Comparison of ENCODE assay signal across 21 cellular contexts in genomic region chr11:108751444-108751843, GRCh38.
DNase-seq lines count a peak whose midpoint lies in the region; ATAC-seq, FAIRE-seq and TF ChIP-seq lines count a peak whose summit lies in the region.
"Had no signal": no experiment of that assay in that cellular context is flagged by ENCODE, and none has a peak within 500 bp of the region (broad histone marks: within the 10 kb centered on the region; RNA-seq: fewer than 3 reads in every experiment).

No MANE protein-coding gene starts in this region.

- H3K4me1 Mint-ChIP-seq in activated CD8-positive, alpha-beta T cell treated with anti-CD3 and anti-CD28 coated beads for 36 hours (ENCODE audit: low read depth), result peaks cover 40% of the 10 kb centered on the region
- peaks cover 10% of the 10 kb centered on the region for H3K4me1 Mint-ChIP-seq in activated CD8-positive, alpha-beta T cell treated with anti-CD3 and anti-CD28 coated beads, Interleukin-2, amount 10 ng/mL, durations not matched to agents 7 days and 5 days (ENCODE audit: low read depth)
- H3K4me1 Mint-ChIP-seq in stimulated activated naive B cell treated with anti-CD40 and anti-IgM and Interleukin-4, amounts not matched to agents 10 μg/mL and 1 μg/mL and 100 μg/mL, for 72 hours, result peaks cover 24 to 49% of the 10 kb centered on the region in 2 donors
- peaks cover 26 to 30% of the 10 kb centered on the region in 2 donors for H3K4me1 Mint-ChIP-seq in natural killer cell

- no peak for ATAC-seq in activated CD8-positive, alpha-beta T cell treated with anti-CD3 and anti-CD28 coated beads for 36 hours
- ATAC-seq in activated CD8-positive, alpha-beta T cell treated with anti-CD3 and anti-CD28 coated beads, Interleukin-2, amount 10 ng/mL, durations not matched to agents 7 days and 5 days, result no peak
- ATAC-seq in HG02798 (IDR thresholded peaks at IDR 0.05; ENCODE audit: poor library complexity, unreplicated experiment) (peak; percentile 41), natural killer cell (no peak)
- peak; percentile 84 to 86 for ATAC-seq in stimulated activated naive B cell treated with anti-CD40 and anti-IgM and Interleukin-4, amounts not matched to agents 10 μg/mL and 1 μg/mL and 100 μg/mL, for 72 hours (replicated peaks)
- ATAC-seq: esophagus mucosa; HCT116; natural killer cell treated with Interleukin-12 subunit alpha and Interleukin-12 subunit beta and Interleukin-15 and Interleukin-18, amount 100 ng/mL, for 72 hours had no signal

- no peak for FAIRE-seq in RCC 7860 (lab: Jason Lieb, UNC)
- FAIRE-seq: bronchial epithelial cell had no signal

- H3K27me3 Mint-ChIP-seq in activated CD8-positive, alpha-beta T cell treated with anti-CD3 and anti-CD28 coated beads for 36 hours, result no peaks in the 10 kb centered on the region
- no peaks in the 10 kb centered on the region for H3K27me3 Mint-ChIP-seq in activated CD8-positive, alpha-beta T cell treated with anti-CD3 and anti-CD28 coated beads, Interleukin-2, amount 10 ng/mL, durations not matched to agents 7 days and 5 days (ENCODE audit: low read depth)
- no peaks in the 10 kb centered on the region for H3K27me3 Mint-ChIP-seq in stimulated activated naive B cell treated with anti-CD40 and anti-IgM and Interleukin-4, amounts not matched to agents 10 μg/mL and 1 μg/mL and 100 μg/mL, for 72 hours
- no peaks in the 10 kb centered on the region for H3K27me3 Mint-ChIP-seq in natural killer cell (ENCODE audit: low read depth in 2 of 2)
- H3K27me3 Mint-ChIP-seq: activated naive CD8-positive, alpha-beta T cell treated with anti-CD3 and anti-CD28 coated beads, Interleukin-2, amount 10 ng/mL, durations not matched to agents 7 days and 5 days; natural killer cell treated with Interleukin-12 subunit alpha and Interleukin-12 subunit beta and Interleukin-15 and Interleukin-18, amount 100 ng/mL, for 72 hours had no signal

- H3K9me3 Mint-ChIP-seq in activated CD8-positive, alpha-beta T cell treated with anti-CD3 and anti-CD28 coated beads for 36 hours, result no peaks in the 10 kb centered on the region
- no peaks in the 10 kb centered on the region for H3K9me3 Mint-ChIP-seq in activated CD8-positive, alpha-beta T cell treated with anti-CD3 and anti-CD28 coated beads, Interleukin-2, amount 10 ng/mL, durations not matched to agents 7 days and 5 days (ENCODE audit: insufficient read depth)
- H3K9me3 Mint-ChIP-seq in stimulated activated naive B cell treated with anti-CD40 and anti-IgM and Interleukin-4, amounts not matched to agents 10 μg/mL and 1 μg/mL and 100 μg/mL, for 72 hours, result no peaks in the 10 kb centered on the region
- no peaks in the 10 kb centered on the region for H3K9me3 Mint-ChIP-seq in natural killer cell
- H3K9me3 Mint-ChIP-seq: immature natural killer cell; natural killer cell treated with Interleukin-12 subunit alpha and Interleukin-12 subunit beta and Interleukin-15 and Interleukin-18, amount 100 ng/mL, for 72 hours had no signal

- peaks cover 11% of the 10 kb centered on the region for H3K36me3 Mint-ChIP-seq in activated CD8-positive, alpha-beta T cell treated with anti-CD3 and anti-CD28 coated beads for 36 hours (ENCODE audit: low read depth)
- peaks cover 2% of the 10 kb centered on the region for H3K36me3 Mint-ChIP-seq in activated CD8-positive, alpha-beta T cell treated with anti-CD3 and anti-CD28 coated beads, Interleukin-2, amount 10 ng/mL, durations not matched to agents 7 days and 5 days (ENCODE audit: low read depth)
- H3K36me3 Mint-ChIP-seq in stimulated activated naive B cell treated with anti-CD40 and anti-IgM and Interleukin-4, amounts not matched to agents 10 μg/mL and 1 μg/mL and 100 μg/mL, for 72 hours, result peaks cover 4 to 14% of the 10 kb centered on the region in 2 donors
- no peaks in the 10 kb centered on the region for H3K36me3 Mint-ChIP-seq in natural killer cell
- H3K36me3 Mint-ChIP-seq: natural killer cell treated with Interleukin-12 subunit alpha and Interleukin-12 subunit beta and Interleukin-15 and Interleukin-18, amount 100 ng/mL, for 72 hours had no signal

- no peak for TF ChIP-seq CTCF in activated CD8-positive, alpha-beta T cell treated with anti-CD3 and anti-CD28 coated beads for 36 hours (IDR thresholded peaks at IDR 0.05)
- no peak for TF ChIP-seq CTCF in NB4 (IDR thresholded peaks at IDR 0.05; ENCODE audit: low read depth, low read length)
- no peak for TF ChIP-seq CTCF in natural killer cell (IDR thresholded peaks at IDR 0.05)

- CTCF ChIA-PET in activated CD8-positive, alpha-beta T cell treated with anti-CD3 and anti-CD28 coated beads for 36 hours (lab: Charles Lee), result no interaction called here
- CTCF ChIA-PET in activated CD8-positive, alpha-beta T cell treated with anti-CD3 and anti-CD28 coated beads, Interleukin-2, amount 10 ng/mL, durations not matched to agents 7 days and 5 days (lab: Charles Lee), result no interaction called here

- no peak for DNase-seq in activated CD8-positive, alpha-beta T cell treated with anti-CD3 and anti-CD28 coated beads for 36 hours
- DNase-seq in activated CD8-positive, alpha-beta T cell treated with anti-CD3 and anti-CD28 coated beads, Interleukin-2, amount 10 ng/mL, durations not matched to agents 7 days and 5 days, result no peak
- peak; percentile 16 for DNase-seq in NB4 (ENCODE audit: low read depth)
- DNase-seq in stimulated activated naive B cell treated with anti-CD40 and anti-IgM and Interleukin-4, amounts not matched to agents 10 μg/mL and 1 μg/mL and 100 μg/mL, for 72 hours, result no peak
- no peak for DNase-seq in natural killer cell
- DNase-seq in RCC 7860 (ENCODE audit: low spot score), result no peak
- no peak for DNase-seq in midbrain (lab: John Stamatoyannopoulos, UW)
- DNase-seq: activated CD4-positive, alpha-beta T cell treated with anti-CD3 and anti-CD28 coated beads for 48 hours; activated naive CD8-positive, alpha-beta T cell treated with anti-CD3 and anti-CD28 coated beads, Interleukin-2, amount 10 ng/mL, durations not matched to agents 7 days and 5 days; DMS53; dorsolateral prefrontal cortex; immature natural killer cell; NCI-H187 treated with DMSO at 0.1 percent for 48 hours; T-helper 9 cell; trophoblast cell had no signal

- H3K4me3 Mint-ChIP-seq in activated CD8-positive, alpha-beta T cell treated with anti-CD3 and anti-CD28 coated beads for 36 hours, result no peak overlapping the region
- H3K4me3 Mint-ChIP-seq in activated CD8-positive, alpha-beta T cell treated with anti-CD3 and anti-CD28 coated beads, Interleukin-2, amount 10 ng/mL, durations not matched to agents 7 days and 5 days, result no peak overlapping the region
- peak overlapping the region in 1 of 2 donors; percentile 7 for H3K4me3 Mint-ChIP-seq in stimulated activated naive B cell treated with anti-CD40 and anti-IgM and Interleukin-4, amounts not matched to agents 10 μg/mL and 1 μg/mL and 100 μg/mL, for 72 hours
- no peak overlapping the region for H3K4me3 Mint-ChIP-seq in natural killer cell
- H3K4me3 Mint-ChIP-seq: activated naive CD8-positive, alpha-beta T cell treated with anti-CD3 and anti-CD28 coated beads, Interleukin-2, amount 10 ng/mL, durations not matched to agents 7 days and 5 days; immature natural killer cell; natural killer cell treated with Interleukin-12 subunit alpha and Interleukin-12 subunit beta and Interleukin-15 and Interleukin-18, amount 100 ng/mL, for 72 hours had no signal

- peak overlapping the region; percentile 51 for H3K27ac Mint-ChIP-seq in activated CD8-positive, alpha-beta T cell treated with anti-CD3 and anti-CD28 coated beads for 36 hours
- no peak overlapping the region for H3K27ac Mint-ChIP-seq in activated CD8-positive, alpha-beta T cell treated with anti-CD3 and anti-CD28 coated beads, Interleukin-2, amount 10 ng/mL, durations not matched to agents 7 days and 5 days
- no peak overlapping the region for H3K27ac Mint-ChIP-seq in stimulated activated naive B cell treated with anti-CD40 and anti-IgM and Interleukin-4, amounts not matched to agents 10 μg/mL and 1 μg/mL and 100 μg/mL, for 72 hours
- H3K27ac Mint-ChIP-seq in natural killer cell, result no peak overlapping the region
- H3K27ac Mint-ChIP-seq: activated naive CD8-positive, alpha-beta T cell treated with anti-CD3 and anti-CD28 coated beads, Interleukin-2, amount 10 ng/mL, durations not matched to agents 7 days and 5 days; immature natural killer cell; natural killer cell treated with Interleukin-12 subunit alpha and Interleukin-12 subunit beta and Interleukin-15 and Interleukin-18, amount 100 ng/mL, for 72 hours had no signal

- no peak overlapping the region for H3K4me3 ChIP-seq in NB4 (ENCODE audit: low read depth, low read length)
- H3K4me3 ChIP-seq: dorsolateral prefrontal cortex, SJSA1 had no signal

- intact Hi-C loops in activated CD8-positive, alpha-beta T cell treated with anti-CD3 and anti-CD28 coated beads for 36 hours (cut with micrococcal nuclease), result no loop called here
- intact Hi-C loops in natural killer cell (cut with micrococcal nuclease), result no loop called here

- POLR2A ChIA-PET in activated CD8-positive, alpha-beta T cell treated with anti-CD3 and anti-CD28 coated beads for 36 hours (lab: Charles Lee), result no interaction called here
- POLR2A ChIA-PET in activated CD8-positive, alpha-beta T cell treated with anti-CD3 and anti-CD28 coated beads, Interleukin-2, amount 10 ng/mL, durations not matched to agents 7 days and 5 days (lab: Charles Lee), result interaction anchor here (0.6 kb wide), 1 partner anchor 171 kb away, joined by 3 read pairs; no protein-coding TSS in a partner anchor

- no peak for TF ChIP-seq POLR2A in NB4 (IDR thresholded peaks at IDR 0.05; ENCODE audit: extremely low read depth, insufficient read length)

Comparison
In these comparisons a context has a peak if more than half of its experiments do, and no peak if none do; other contexts are left out.
1. ATAC-seq: peak in HG02798 (single experiment) and stimulated activated naive B cell treated with anti-CD40 and anti-IgM and Interleukin-4, amounts not matched to agents 10 μg/mL and 1 μg/mL and 100 μg/mL, for 72 hours (2 of 2); none in activated CD8-positive, alpha-beta T cell treated with anti-CD3 and anti-CD28 coated beads for 36 hours (single experiment), activated CD8-positive, alpha-beta T cell treated with anti-CD3 and anti-CD28 coated beads, Interleukin-2, amount 10 ng/mL, durations not matched to agents 7 days and 5 days (single experiment) and natural killer cell (0 of 3).